ENCODE assay signal across 14 cellular contexts in genomic region chr2:177225965-177226360, GRCh38. TPM values are rescaled to one million over a fixed set of nuclear protein-coding genes. Genes with fewer than 3 reads are reported as not detected.
DNase-seq lines count a peak whose midpoint lies in the region; ATAC-seq and TF ChIP-seq lines count a peak whose summit lies in the region.
"Had no signal": no experiment of that assay in that cellular context is flagged by ENCODE, and none has a peak within 500 bp of the region (broad histone marks: within the 10 kb centered on the region; RNA-seq: fewer than 3 reads in every experiment).

No MANE protein-coding gene starts in this region.

- peaks cover 7% of the 10 kb centered on the region for H3K36me3 ChIP-seq in mucosa of descending colon (ENCODE audit: low read depth)

- H3K4me1 ChIP-seq in mucosa of descending colon (ENCODE audit: low read depth): no peaks in the 10 kb centered on the region

- no peak overlapping the region for H3K4me3 ChIP-seq in mucosa of descending colon
- H3K4me3 ChIP-seq: right atrium auricular region had no signal

- no peak overlapping the region for H3K4me3 Mint-ChIP-seq in stimulated activated naive CD8-positive, alpha-beta T cell treated with anti-CD3 and anti-CD28 coated beads, Interleukin-15, Interleukin-2, amounts not matched to agents 100 ng/mL and 50 ng/mL, for 24 hours
- H3K4me3 Mint-ChIP-seq in stimulated activated naive CD8-positive, alpha-beta T cell treated with anti-CD3 and anti-CD28 coated beads, Interleukin-15, amount 100 ng/mL, for 72 hours: no peak overlapping the region
- H3K4me3 Mint-ChIP-seq: H9; naive thymus-derived CD8-positive, alpha-beta T cell had no signal

- no peak for ATAC-seq in stimulated activated naive CD8-positive, alpha-beta T cell treated with anti-CD3 and anti-CD28 coated beads, Interleukin-15, amount 100 ng/mL, for 72 hours
- no peak for ATAC-seq in mucosa of descending colon

- no peaks in the 10 kb centered on the region for H3K9me3 Mint-ChIP-seq in stimulated activated naive CD8-positive, alpha-beta T cell treated with anti-CD3 and anti-CD28 coated beads, Interleukin-15, Interleukin-2, amounts not matched to agents 100 ng/mL and 50 ng/mL, for 24 hours
- H3K9me3 Mint-ChIP-seq in stimulated activated naive CD8-positive, alpha-beta T cell treated with anti-CD3 and anti-CD28 coated beads, Interleukin-15, amount 100 ng/mL, for 72 hours: no peaks in the 10 kb centered on the region
- H3K9me3 Mint-ChIP-seq: H9; naive thymus-derived CD8-positive, alpha-beta T cell had no signal

- peak overlapping the region; percentile 60 for H3K27ac ChIP-seq in RWPE1
- H3K27ac ChIP-seq: right atrium auricular region had no signal

- H3K4me1 Mint-ChIP-seq in stimulated activated naive CD8-positive, alpha-beta T cell treated with anti-CD3 and anti-CD28 coated beads, Interleukin-15, Interleukin-2, amounts not matched to agents 100 ng/mL and 50 ng/mL, for 24 hours (ENCODE audit: low read depth): peaks cover 30% of the 10 kb centered on the region
- H3K4me1 Mint-ChIP-seq in stimulated activated naive CD8-positive, alpha-beta T cell treated with anti-CD3 and anti-CD28 coated beads, Interleukin-15, amount 100 ng/mL, for 72 hours: peaks cover 30% of the 10 kb centered on the region

- intact Hi-C loops in mucosa of descending colon (cut with DNase I, micrococcal nuclease): no loop called here

- CTCF ChIA-PET in RWPE1 (lab: Yijun Ruan, JAX): interaction anchor here (0.6 to 1.6 kb wide), 4 partner anchors 57 to 107 kb away, joined by 3 to 6 read pairs (median 4); no protein-coding TSS in a partner anchor

- DNase-seq in stimulated activated naive CD8-positive, alpha-beta T cell treated with anti-CD3 and anti-CD28 coated beads, Interleukin-15, amount 100 ng/mL, for 72 hours: no peak
- no peak for DNase-seq in RWPE1 (ENCODE audit: low spot score)
- peak; percentile 25 for DNase-seq in cerebellar cortex (ENCODE audit: low spot score)
- DNase-seq in DMS79 (lab: John Stamatoyannopoulos, UW): no peak
- no peak for DNase-seq in mucosa of descending colon
- no peak for DNase-seq in NCI-H526 (lab: John Stamatoyannopoulos, UW)
- DNase-seq: amygdala; H9; naive thymus-derived CD8-positive, alpha-beta T cell; NCI-H2029 treated with DMSO at 0.1 percent for 48 hours; NCI-H82; T-helper 9 cell had no signal

- POLR2A ChIA-PET in RWPE1 (lab: Yijun Ruan, JAX; ENCODE audit: low non-redundant PET): no interaction called here

- no peaks in the 10 kb centered on the region for H3K9me3 ChIP-seq in mucosa of descending colon
- H3K9me3 ChIP-seq: right atrium auricular region had no signal

- peaks cover 61% of the 10 kb centered on the region for H3K36me3 Mint-ChIP-seq in stimulated activated naive CD8-positive, alpha-beta T cell treated with anti-CD3 and anti-CD28 coated beads, Interleukin-15, Interleukin-2, amounts not matched to agents 100 ng/mL and 50 ng/mL, for 24 hours (ENCODE audit: low read depth)

- peak overlapping the region; percentile 49 for H3K27ac Mint-ChIP-seq in stimulated activated naive CD8-positive, alpha-beta T cell treated with anti-CD3 and anti-CD28 coated beads, Interleukin-15, Interleukin-2, amounts not matched to agents 100 ng/mL and 50 ng/mL, for 24 hours
- peak overlapping the region in 1 of 2 donors; percentile 96 for H3K27ac Mint-ChIP-seq in stimulated activated naive CD8-positive, alpha-beta T cell treated with anti-CD3 and anti-CD28 coated beads, Interleukin-15, amount 100 ng/mL, for 72 hours

- TF ChIP-seq CTCF in RWPE1 (conservative IDR thresholded peaks at IDR 0.05; ENCODE audit: low read depth) (no peak), mucosa of descending colon (IDR thresholded peaks at IDR 0.05) (no peak)

- no peaks in the 10 kb centered on the region for H3K27me3 Mint-ChIP-seq in stimulated activated naive CD8-positive, alpha-beta T cell treated with anti-CD3 and anti-CD28 coated beads, Interleukin-15, Interleukin-2, amounts not matched to agents 100 ng/mL and 50 ng/mL, for 24 hours
- no peaks in the 10 kb centered on the region for H3K27me3 Mint-ChIP-seq in stimulated activated naive CD8-positive, alpha-beta T cell treated with anti-CD3 and anti-CD28 coated beads, Interleukin-15, amount 100 ng/mL, for 72 hours
- H3K27me3 Mint-ChIP-seq: naive thymus-derived CD8-positive, alpha-beta T cell had no signal

RNA-seq across cellular contexts. Expression of gene HNRNPA3, which starts 13.4 kb away (rescaled TPM):
- total RNA-seq in mucosa of descending colon: 100 to 1,000 TPM; 133 to 169 (median 151) TPM

RNA-seq across cellular contexts. Expression of gene NFE2L2, which starts 38.6 kb away (rescaled TPM):
- 100 to 1,000 TPM in 1 of 3 donors, 10 to 100 TPM in 2; 84.3 to 105 (median 99.1) TPM for total RNA-seq in mucosa of descending colon
